20 cellular contexts compared by ENCODE assay signal in genomic region chr15:30979457-30979856, GRCh38. TPM values are rescaled to one million over a fixed set of nuclear protein-coding genes. Genes with fewer than 3 reads are reported as not detected.
DNase-seq lines count a peak whose midpoint lies in the region; ATAC-seq and TF ChIP-seq lines count a peak whose summit lies in the region.
"Had no signal": no experiment of that assay in that cellular context is flagged by ENCODE, and none has a peak within 500 bp of the region (broad histone marks: within the 10 kb centered on the region; RNA-seq: fewer than 3 reads in every experiment).

No MANE protein-coding gene starts in this region.

- H3K36me3 Mint-ChIP-seq in immature natural killer cell: peaks cover 0 to 24% (median 13%) of the 10 kb centered on the region in 3 donors

- H3K9me3 ChIP-seq in right cardiac atrium (ENCODE audit: control insufficient read depth, low read length): no peaks in the 10 kb centered on the region
- H3K9me3 ChIP-seq: MG63, tibial nerve had no signal

- H3K27me3 Mint-ChIP-seq in immature natural killer cell (ENCODE audit: low read depth in 3 of 3): peaks cover 0 to 2% (median 0%) of the 10 kb centered on the region in 3 donors
- H3K27me3 Mint-ChIP-seq: activated CD4-positive, alpha-beta T cell treated with anti-CD3 and anti-CD28 coated beads, Interleukin-2, amount 10 ng/mL, durations not matched to agents 24 days and 14 days had no signal

- peak; percentile 20 for ATAC-seq in Right ventricle myocardium inferior
- ATAC-seq in right cardiac atrium: no peak
- ATAC-seq in GM18870 (IDR thresholded peaks at IDR 0.05; ENCODE audit: unreplicated experiment): no peak
- ATAC-seq: GM23338 had no signal

- H3K27me3 ChIP-seq in right cardiac atrium (ENCODE audit: control insufficient read depth, insufficient read depth): no peaks in the 10 kb centered on the region
- H3K27me3 ChIP-seq: MG63, tibial nerve had no signal

- H3K27ac ChIP-seq in right cardiac atrium (ENCODE audit: low read length): no peak overlapping the region

- no peak for TF ChIP-seq POLR2A in NB4 (IDR thresholded peaks at IDR 0.05; ENCODE audit: extremely low read depth, insufficient read length)

- no peak for DNase-seq in Right ventricle myocardium inferior (ENCODE audit: missing footprints)
- DNase-seq in right cardiac atrium: no peak
- DNase-seq in NB4 (ENCODE audit: low read depth): peak; percentile 34
- no peak for DNase-seq in immature natural killer cell
- DNase-seq in superior temporal gyrus (ENCODE audit: extremely low spot score): peak; percentile 12
- no peak for DNase-seq in NK-92 treated with Interleukin-12 subunit alpha and Interleukin-12 subunit beta, amount 100 ng/mL, for 24 hours (lab: John Stamatoyannopoulos, UW)
- DNase-seq in SW480 (ENCODE audit: low spot score): no peak
- DNase-seq: activated CD4-positive, alpha-beta T cell treated with anti-CD3 and anti-CD28 coated beads, Interleukin-2, amount 10 ng/mL, durations not matched to agents 24 days and 14 days; activated naive CD4-positive, alpha-beta T cell; islet precursor cell; mesenchymal stem cell; MG63; NCI-H2029; NCI-H510A; SHP77 treated with DMSO at 0.1 percent for 48 hours; T1000 had no signal

- H3K4me1 Mint-ChIP-seq in immature natural killer cell: peaks cover 58 to 79% of the 10 kb centered on the region in 2 donors
- H3K4me1 Mint-ChIP-seq: GM23338 had no signal

- H3K4me3 Mint-ChIP-seq in immature natural killer cell: peak overlapping the region; percentile 14 to 48 (median 28)
- H3K4me3 Mint-ChIP-seq: activated CD4-positive, alpha-beta T cell treated with anti-CD3 and anti-CD28 coated beads, Interleukin-2, amount 10 ng/mL, durations not matched to agents 24 days and 14 days; GM23338; neural crest cell had no signal

- H3K9me3 Mint-ChIP-seq in immature natural killer cell: no peaks in the 10 kb centered on the region
- H3K9me3 Mint-ChIP-seq: activated CD4-positive, alpha-beta T cell treated with anti-CD3 and anti-CD28 coated beads, Interleukin-2, amount 10 ng/mL, durations not matched to agents 24 days and 14 days; GM23338; neural crest cell had no signal

- intact Hi-C loops in Right ventricle myocardium inferior (cut with DNase I) (no loop called here), right cardiac atrium (cut with DNase I) (no loop called here)

- 85% methylated on average over 5 of the region's 5 CpGs for WGBS in right cardiac atrium

- TF ChIP-seq CTCF in NB4 (IDR thresholded peaks at IDR 0.05; ENCODE audit: low read depth, low read length): no peak

- H3K4me1 ChIP-seq in right cardiac atrium (ENCODE audit: control insufficient read depth, insufficient read depth, low read length): peaks cover 7% of the 10 kb centered on the region

- H3K4me3 ChIP-seq in right cardiac atrium (ENCODE audit: low read length): no peak overlapping the region
- no peak overlapping the region for H3K4me3 ChIP-seq in NB4 (ENCODE audit: low read depth, low read length)
- H3K4me3 ChIP-seq: GM23338, MG63, tibial nerve had no signal

- H3K27ac Mint-ChIP-seq in immature natural killer cell: peak overlapping the region in 2 of 6 donors; percentile 29 to 43
- H3K27ac Mint-ChIP-seq: activated CD4-positive, alpha-beta T cell treated with anti-CD3 and anti-CD28 coated beads, Interleukin-2, amount 10 ng/mL, durations not matched to agents 24 days and 14 days; GM23338 had no signal

RNA-seq across cellular contexts. Expression of gene MTMR10, which starts 12.0 kb away (rescaled TPM):
- total RNA-seq in Right ventricle myocardium inferior (31.4 TPM), right cardiac atrium (10 to 100 TPM; 14.8 to 29.5 (median 28.3) TPM)
- polyA plus RNA-seq in right cardiac atrium (12.7 TPM), immature natural killer cell (10 to 100 TPM in 1 of 3 donors, 1 to 10 TPM in 2; 3.3 to 10.7 (median 4.0) TPM)

Comparison
In these comparisons a context has a peak if more than half of its experiments do, and no peak if none do; other contexts are left out.
1. DNase-seq: peak in NB4 (single experiment) and superior temporal gyrus (single experiment); none in Right ventricle myocardium inferior (single experiment), right cardiac atrium (0 of 3), immature natural killer cell (0 of 3), NK-92 treated with Interleukin-12 subunit alpha and Interleukin-12 subunit beta, amount 100 ng/mL, for 24 hours (single experiment) and SW480 (single experiment).